8 cellular contexts compared by ENCODE assay signal in genomic region chr19:38417544-38418506, GRCh38. TPM values are rescaled to one million over a fixed set of nuclear protein-coding genes. Genes with fewer than 3 reads are reported as not detected.
A peak's percentile ranks its signal among the peaks of the same experiment; 100 is the strongest.
DNase-seq lines count a peak whose midpoint lies in the region; ATAC-seq and TF ChIP-seq lines count a peak whose summit lies in the region.
"Had no signal": no experiment of that assay in that cellular context is flagged by ENCODE, and none has a peak within 500 bp of the region (broad histone marks: within the 10 kb centered on the region; RNA-seq: fewer than 3 reads in every experiment).

No MANE protein-coding gene starts in this region.

- H3K27me3 ChIP-seq in right atrium auricular region (no peaks in the 10 kb centered on the region), gastrocnemius medialis (no peaks in the 10 kb centered on the region)

- peaks cover 18% of the 10 kb centered on the region for H3K36me3 Mint-ChIP-seq in activated T-helper 17 cell treated with anti-CD3 and anti-CD28 coated beads, Interleukin-2, amount 50 U/mL, for 72 hours (ENCODE audit: low read depth)

- H3K4me1 ChIP-seq in right atrium auricular region = peaks cover 0 to 11% of the 10 kb centered on the region in 2 donors
- no peaks in the 10 kb centered on the region for H3K4me1 ChIP-seq in gastrocnemius medialis

- TF ChIP-seq CTCF in right atrium auricular region (IDR thresholded peaks at IDR 0.05) = no peak
- TF ChIP-seq CTCF in gastrocnemius medialis (IDR thresholded peaks at IDR 0.05 in 4 of 5, conservative IDR thresholded peaks at IDR 0.05 in 1 of 5) = no peak

- H3K9me3 Mint-ChIP-seq in activated T-helper 17 cell treated with anti-CD3 and anti-CD28 coated beads, Interleukin-2, amount 50 U/mL, for 72 hours = no peaks in the 10 kb centered on the region

- H3K27ac Mint-ChIP-seq in activated T-helper 17 cell treated with anti-CD3 and anti-CD28 coated beads, Interleukin-2, amount 50 U/mL, for 72 hours = peak overlapping the region; percentile 92

- no peaks in the 10 kb centered on the region for H3K27me3 Mint-ChIP-seq in activated T-helper 17 cell treated with anti-CD3 and anti-CD28 coated beads, Interleukin-2, amount 50 U/mL, for 72 hours

- H3K27ac ChIP-seq in right atrium auricular region (no peak overlapping the region), gastrocnemius medialis (no peak overlapping the region)

- in situ Hi-C loops in gastrocnemius medialis (cut with MboI; ENCODE audit: low sequenced_read_pairs in 4 of 4) = no loop called here

- intact Hi-C loops in gastrocnemius medialis (cut with DNase I; ENCODE audit: low total_unique reads) = no loop called here

- H3K36me3 ChIP-seq in right atrium auricular region (no peaks in the 10 kb centered on the region), gastrocnemius medialis (no peaks in the 10 kb centered on the region)

- TF ChIP-seq POLR2A in gastrocnemius medialis (IDR thresholded peaks at IDR 0.05) = no peak

- H3K4me3 ChIP-seq in right atrium auricular region = peak overlapping the region; percentile 27 to 48
- peak overlapping the region in 3 of 4 donors; percentile 40 to 42 (median 40) for H3K4me3 ChIP-seq in gastrocnemius medialis

- H3K4me1 Mint-ChIP-seq in activated T-helper 17 cell treated with anti-CD3 and anti-CD28 coated beads, Interleukin-2, amount 50 U/mL, for 72 hours = peaks cover 23% of the 10 kb centered on the region

- peak; percentile 90 for ATAC-seq in activated T-helper 17 cell treated with anti-CD3 and anti-CD28 coated beads, Interleukin-2, amount 50 U/mL, for 72 hours (replicated peaks)
- ATAC-seq in gastrocnemius medialis = peak in 1 of 2 donors; percentile 64
- ATAC-seq in HG02884 (IDR thresholded peaks at IDR 0.05; ENCODE audit: unreplicated experiment) = no peak

- no peaks in the 10 kb centered on the region for H3K9me3 ChIP-seq in right atrium auricular region
- no peaks in the 10 kb centered on the region for H3K9me3 ChIP-seq in gastrocnemius medialis

- peak overlapping the region; percentile 83 for H3K4me3 Mint-ChIP-seq in activated T-helper 17 cell treated with anti-CD3 and anti-CD28 coated beads, Interleukin-2, amount 50 U/mL, for 72 hours

- peak; percentile 52 for DNase-seq in GM19238 (ENCODE audit: insufficient read length, low spot score)
- peak; percentile 60 for DNase-seq in NCI-H82 treated with DMSO at 0.1 percent for 48 hours (lab: John Stamatoyannopoulos, UW; ENCODE audit: unreplicated experiment)
- peak; percentile 71 for DNase-seq in right atrium auricular region (ENCODE audit: low spot score)
- peak in 1 of 2 donors; percentile 45 for DNase-seq in gastrocnemius medialis
- no peak for DNase-seq in NCI-H1092 treated with DMSO at 0.1 percent for 48 hours (lab: John Stamatoyannopoulos, UW)

RNA-seq across cellular contexts. Expression of gene RASGRP4, which starts 8.2 kb away (rescaled TPM):
- total RNA-seq in activated T-helper 17 cell treated with anti-CD3 and anti-CD28 coated beads, Interleukin-2, amount 50 U/mL, for 72 hours = 10 to 100 TPM; 21.8 to 39.4 TPM
- 1 to 10 TPM; 1.1 to 2.9 TPM for total RNA-seq in right atrium auricular region
- 1 to 10 TPM in 2 of 4 donors, under 1 TPM in 2; 0.61 to 2.2 (median 0.94) TPM for total RNA-seq in gastrocnemius medialis

RNA-seq across cellular contexts. Expression of gene FAM98C, which starts 14.9 kb away (rescaled TPM):
- 10 to 100 TPM; 26.1 to 63.0 TPM for total RNA-seq in activated T-helper 17 cell treated with anti-CD3 and anti-CD28 coated beads, Interleukin-2, amount 50 U/mL, for 72 hours
- total RNA-seq in right atrium auricular region (10 to 100 TPM; 11.9 to 19.8 TPM), gastrocnemius medialis (10 to 100 TPM in 1 of 4 donors, 1 to 10 TPM in 3; 1.9 to 17.4 (median 3.3) TPM)

RNA-seq across cellular contexts. Expression of gene RYR1, which starts 15.7 kb away (rescaled TPM):
- 10 to 100 TPM; 13.2 to 41.5 TPM for total RNA-seq in activated T-helper 17 cell treated with anti-CD3 and anti-CD28 coated beads, Interleukin-2, amount 50 U/mL, for 72 hours
- 1 to 10 TPM in 1 of 2 donors, under 1 TPM in 1; 0.33 to 1.7 TPM for total RNA-seq in right atrium auricular region
- total RNA-seq in gastrocnemius medialis = 100 to 1,000 TPM; 607 to 831 (median 724) TPM

RNA-seq across cellular contexts. Expression of gene SPRED3, which starts 29.3 kb away (rescaled TPM):
- 10 to 100 TPM in 1 of 2 donors, 1 to 10 TPM in 1; 1.8 to 14.4 TPM for total RNA-seq in activated T-helper 17 cell treated with anti-CD3 and anti-CD28 coated beads, Interleukin-2, amount 50 U/mL, for 72 hours
- total RNA-seq in right atrium auricular region (under 1 TPM; 0.56 to 0.67 TPM), gastrocnemius medialis (1 to 10 TPM in 1 of 4 donors, under 1 TPM in 3; 0.05 to 2.6 (median 0.15) TPM)

RNA-seq across cellular contexts. Expression of gene GGN, which starts 30.0 kb away (rescaled TPM):
- total RNA-seq in activated T-helper 17 cell treated with anti-CD3 and anti-CD28 coated beads, Interleukin-2, amount 50 U/mL, for 72 hours = under 1 TPM in 1 of 2 donors, not detected in 1; 0.95 TPM
- total RNA-seq in right atrium auricular region = 1 to 10 TPM in 1 of 2 donors, under 1 TPM in 1; 0.37 to 1.3 TPM
- total RNA-seq in gastrocnemius medialis = under 1 TPM in 1 of 4 donors, not detected in 3; 0.13 TPM
- total RNA-seq: urinary bladder had no signal

Comparison
In these comparisons a context has a peak if more than half of its experiments do, and no peak if none do; other contexts are left out.
1. RNA of gene RASGRP4, which starts 8.2 kb away (total RNA-seq): 21.8 to 39.4 TPM in activated T-helper 17 cell treated with anti-CD3 and anti-CD28 coated beads, Interleukin-2, amount 50 U/mL, for 72 hours; 1.1 to 2.9 TPM in right atrium auricular region and 0.61 to 2.2 TPM in gastrocnemius medialis; every median in the first group is over 4 times any median in the second.
2. RNA of gene RYR1, which starts 15.7 kb away (total RNA-seq): 607 to 831 TPM in gastrocnemius medialis; 13.2 to 41.5 TPM in activated T-helper 17 cell treated with anti-CD3 and anti-CD28 coated beads, Interleukin-2, amount 50 U/mL, for 72 hours and 0.33 to 1.7 TPM in right atrium auricular region; every median in the first group is over 10 times any median in the second.